18 cellular contexts compared by ENCODE assay signal in genomic region chr7:128665057-128665456, GRCh38. TPM values are rescaled to one million over a fixed set of nuclear protein-coding genes. Genes with fewer than 3 reads are reported as not detected.
DNase-seq lines count a peak whose midpoint lies in the region; ATAC-seq and TF ChIP-seq lines count a peak whose summit lies in the region.
"Had no signal": no experiment of that assay in that cellular context is flagged by ENCODE, and none has a peak within 500 bp of the region (broad histone marks: within the 10 kb centered on the region; RNA-seq: fewer than 3 reads in every experiment).

No MANE protein-coding gene starts in this region.

- H3K36me3 ChIP-seq in A673 (ENCODE audit: insufficient read depth, low read length, poor library complexity, severe bottlenecking) (no peaks in the 10 kb centered on the region), upper lobe of right lung (no peaks in the 10 kb centered on the region)

- DNase-seq in A673 (ENCODE audit: low spot score), result peak; percentile 24
- DNase-seq in LHCN-M2 (ENCODE audit: low read depth), result peak; percentile 14
- peak; percentile 0 for DNase-seq in amniotic stem cell (lab: John Stamatoyannopoulos, UW)
- DNase-seq in iris pigment epithelial cell (ENCODE audit: low read depth), result peak; percentile 71
- DNase-seq in osteocyte (ENCODE audit: extremely low spot score, unreplicated experiment), result no peak
- DNase-seq in UCSD-AML1 (lab: John Stamatoyannopoulos, UW; ENCODE audit: unreplicated experiment), result no peak
- no peak for DNase-seq in upper lobe of right lung
- no peak for DNase-seq in occipital lobe (lab: John Stamatoyannopoulos, UW)
- DNase-seq: 8988T; Calu3; CD8-positive, alpha-beta T cell; DMS79 treated with DMSO at 0.1 percent for 48 hours; GF-D8; H9; IMR-90 had no signal

- H3K27me3 ChIP-seq in A673 (replicated peaks; ENCODE audit: insufficient read depth, low read depth, low read length, poor library complexity) (no peaks in the 10 kb centered on the region), upper lobe of right lung (no peaks in the 10 kb centered on the region)
- H3K27me3 ChIP-seq: BLaER1 treated with 17β-estradiol and CSF1 and Interleukin-3, amounts not matched to agents 10 nM and 100 nM had no signal

- H3K27ac ChIP-seq in A673 (ENCODE audit: low read depth, low read length, poor library complexity, severe bottlenecking) (no peak overlapping the region), upper lobe of right lung (no peak overlapping the region)
- H3K27ac ChIP-seq: BLaER1 treated with 17β-estradiol and CSF1 and Interleukin-3, amounts not matched to agents 10 nM and 100 nM had no signal

- H3K4me1 Mint-ChIP-seq in osteocyte (ENCODE audit: unreplicated experiment), result no peaks in the 10 kb centered on the region
- H3K4me1 Mint-ChIP-seq: B cell, H9 had no signal

- H3K9me3 Mint-ChIP-seq in osteocyte (ENCODE audit: unreplicated experiment), result peaks cover 8% of the 10 kb centered on the region

- TF ChIP-seq CTCF in A673 (conservative IDR thresholded peaks at IDR 0.05; ENCODE audit: low read depth, low read length) (no peak), osteocyte (IDR thresholded peaks at IDR 0.05) (no peak), upper lobe of right lung (IDR thresholded peaks at IDR 0.05) (no peak)

- ATAC-seq in upper lobe of right lung, result no peak
- ATAC-seq: CD8-positive, alpha-beta T cell had no signal

- intact Hi-C loops in A673 (cut with micrococcal nuclease; ENCODE audit: unreplicated experiment), result no loop called here
- intact Hi-C loops in upper lobe of right lung (cut with DNase I), result no loop called here

- peaks cover 9% of the 10 kb centered on the region for H3K4me1 ChIP-seq in A673 (ENCODE audit: insufficient read depth, low read length, poor library complexity, severe bottlenecking)
- no peaks in the 10 kb centered on the region for H3K4me1 ChIP-seq in upper lobe of right lung
- H3K4me1 ChIP-seq: BLaER1 treated with 17β-estradiol and CSF1 and Interleukin-3, amounts not matched to agents 10 nM and 100 nM had no signal

- H3K36me3 Mint-ChIP-seq in osteocyte (ENCODE audit: unreplicated experiment), result peaks cover 22% of the 10 kb centered on the region

- H3K27me3 Mint-ChIP-seq in osteocyte (ENCODE audit: unreplicated experiment), result no peaks in the 10 kb centered on the region
- H3K27me3 Mint-ChIP-seq: B cell had no signal

- CTCF ChIA-PET in A673 (lab: Charles Lee), result interaction anchor here (1.4 kb wide), 1 partner anchor 238 kb away, joined by 6 read pairs; no protein-coding TSS in a partner anchor

- BruUV-seq in A673 (replicated peaks; lab: Mats Ljungman, UMichigan), result no TSS peak

- POLR2A ChIA-PET in A673 (lab: Charles Lee; ENCODE audit: low non-redundant PET), result no interaction called here

- no peak overlapping the region for H3K27ac Mint-ChIP-seq in osteocyte (ENCODE audit: unreplicated experiment)
- H3K27ac Mint-ChIP-seq: B cell; CD8-positive, alpha-beta T cell; H9 had no signal

- peaks cover 11% of the 10 kb centered on the region for H3K9me3 ChIP-seq in A673 (ENCODE audit: low read depth, low read length, poor library complexity, severe bottlenecking)
- H3K9me3 ChIP-seq in upper lobe of right lung, result no peaks in the 10 kb centered on the region

- no peak overlapping the region for H3K4me3 ChIP-seq in A673 (ENCODE audit: low read depth, low read length, poor library complexity, severe bottlenecking)
- H3K4me3 ChIP-seq in upper lobe of right lung, result no peak overlapping the region
- H3K4me3 ChIP-seq: BLaER1 treated with 17β-estradiol and CSF1 and Interleukin-3, amounts not matched to agents 10 nM and 100 nM had no signal

- no peak overlapping the region for H3K4me3 Mint-ChIP-seq in osteocyte (ENCODE audit: unreplicated experiment)
- H3K4me3 Mint-ChIP-seq: B cell; CD8-positive, alpha-beta T cell; H9 had no signal

RNA-seq across cellular contexts. Expression of gene GARIN1A, which starts 7.0 kb away (rescaled TPM):
- total RNA-seq in A673 (2021) (1.8 and 2.2 TPM in 2 replicates), LHCN-M2 (2014; rRNA removed) (0.63 and 0.90 TPM in 2 replicates), osteocyte (3.9 TPM in 2 replicates), upper lobe of right lung (2.1 TPM), occipital lobe (1.7 TPM)
- 0.55 TPM for polyA plus RNA-seq in LHCN-M2 (2012)
- polyA plus RNA-seq: H1 had no signal

Comparison
In these comparisons a context has a peak if more than half of its experiments do, and no peak if none do; other contexts are left out.
1. DNase-seq: peak in A673 (single experiment), LHCN-M2 (single experiment), amniotic stem cell (single experiment) and iris pigment epithelial cell (single experiment); none in osteocyte (single experiment), UCSD-AML1 (single experiment), upper lobe of right lung (single experiment) and occipital lobe (single experiment).